ENCODE assay signal across 13 cellular contexts in genomic region chr11:109783842-109784241, GRCh38.
DNase-seq lines count a peak whose midpoint lies in the region; ATAC-seq, FAIRE-seq and TF ChIP-seq lines count a peak whose summit lies in the region.
"Had no signal": no experiment of that assay in that cellular context is flagged by ENCODE, and none has a peak within 500 bp of the region (broad histone marks: within the 10 kb centered on the region; RNA-seq: fewer than 3 reads in every experiment).

No MANE protein-coding gene starts in this region.

- H3K4me3 ChIP-seq in upper lobe of left lung: no peak overlapping the region
- H3K4me3 ChIP-seq in mammary epithelial cell (replicated peaks in 1 of 3; ENCODE audit: insufficient read depth in 1 of 3, low read depth in 2 of 3, low read length in 3 of 3): no peak overlapping the region
- H3K4me3 ChIP-seq in kidney (ENCODE audit: low read length in 2 of 2): no peak overlapping the region
- H3K4me3 ChIP-seq: BLaER1 treated with 17β-estradiol and CSF1 and Interleukin-3, amounts not matched to agents 10 nM and 100 nM; SK-N-MC had no signal

- no peak overlapping the region for H3K9ac ChIP-seq in mammary epithelial cell (ENCODE audit: insufficient read depth, low read length)
- H3K9ac ChIP-seq in kidney (ENCODE audit: low read length in 2 of 2): no peak overlapping the region
- H3K9ac ChIP-seq: BLaER1 treated with 17β-estradiol and CSF1 and Interleukin-3, amounts not matched to agents 10 nM and 100 nM had no signal

- 72 to 73% methylated on average over 3 of the region's 3 CpGs for WGBS in upper lobe of left lung, 2 donors
- 76% methylated on average over 3 of the region's 3 CpGs for WGBS in mammary epithelial cell (ENCODE audit: low coverage, missing lambda C conversion rate)

- FAIRE-seq in GM12892 (lab: Jason Lieb, UNC): peak; percentile 96
- no peak for FAIRE-seq in kidney (lab: Jason Lieb, UNC)

- H3K36me3 ChIP-seq in upper lobe of left lung (no peaks in the 10 kb centered on the region), mammary epithelial cell (ENCODE audit: insufficient read depth, low read length) (no peaks in the 10 kb centered on the region), kidney (ENCODE audit: control insufficient read depth in 1 of 2, insufficient read depth in 2 of 2, low read length in 2 of 2) (no peaks in the 10 kb centered on the region)
- H3K36me3 ChIP-seq: BLaER1 treated with 17β-estradiol and CSF1 and Interleukin-3, amounts not matched to agents 10 nM and 100 nM had no signal

- H3K27ac ChIP-seq in upper lobe of left lung (no peak overlapping the region), mammary epithelial cell (ENCODE audit: insufficient read depth, low read depth, low read length) (no peak overlapping the region), kidney (ENCODE audit: low read depth in 2 of 2, low read length in 2 of 2) (no peak overlapping the region)
- H3K27ac ChIP-seq: BLaER1 treated with 17β-estradiol and CSF1 and Interleukin-3, amounts not matched to agents 10 nM and 100 nM; SK-N-MC had no signal

- BruUV-seq in mammary epithelial cell (replicated peaks; lab: Mats Ljungman, UMichigan): no TSS peak

- no peak overlapping the region for H3K4me2 ChIP-seq in mammary epithelial cell (ENCODE audit: insufficient read depth, low read depth, low read length)

- intact Hi-C loops in mammary epithelial cell (cut with micrococcal nuclease) (no loop called here), kidney (cut with DNase I) (no loop called here)

- DNase-seq in GM12892 (ENCODE audit: insufficient read length) (no peak), NCI-H748 (lab: John Stamatoyannopoulos, UW; ENCODE audit: unreplicated experiment) (peak; percentile 66), upper lobe of left lung (no peak), cerebellar nuclear complex (lab: John Stamatoyannopoulos, UW) (no peak), mammary epithelial cell (no peak), kidney (no peak)
- DNase-seq: activated T-cell treated with anti-CD3 and anti-CD28 coated beads, Interleukin-2, amount 50 U/mL, for 4 hours; naive B cell; stimulated activated CD4-positive, alpha-beta T cell treated with anti-CD3 and anti-CD28 coated beads, Interleukin-2, amount 100 ng/mL, for 48 hours had no signal

- CTCF ChIA-PET in mammary epithelial cell (lab: Charles Lee; ENCODE audit: low non-redundant PET): no interaction called here

- dilution Hi-C loops in mammary epithelial cell (cut with HindIII; ENCODE audit: low sequenced_read_pairs): no loop called here

- ATAC-seq in GM21367 (IDR thresholded peaks at IDR 0.05; ENCODE audit: unreplicated experiment) (peak; percentile 95), HG03097 (IDR thresholded peaks at IDR 0.05; ENCODE audit: low FRiP score, unreplicated experiment) (peak; percentile 98), upper lobe of left lung (ENCODE audit: low FRiP score in 2 of 2) (no peak)
- ATAC-seq: activated T-cell treated with anti-CD3 and anti-CD28 coated beads, Interleukin-2, amount 50 U/mL, for 4 hours had no signal

- in situ Hi-C loops in mammary epithelial cell (cut with MboI; ENCODE audit: low sequenced_read_pairs in 2 of 2): no loop called here

- TF ChIP-seq CTCF in upper lobe of left lung (IDR thresholded peaks at IDR 0.05): no peak
- TF ChIP-seq CTCF in mammary epithelial cell (conservative IDR thresholded peaks at IDR 0.05 in 1 of 2, IDR thresholded peaks at IDR 0.05 in 1 of 2; ENCODE audit: extremely low read depth in 1 of 2, insufficient read depth in 1 of 2, low read depth in 1 of 2, low read length in 2 of 2): no peak
- TF ChIP-seq CTCF in kidney (IDR thresholded peaks at IDR 0.05; ENCODE audit: borderline replicate concordance, extremely low read depth, insufficient read depth): no peak

- no peak for TF ChIP-seq EP300 in upper lobe of left lung (IDR thresholded peaks at IDR 0.05)

- no peak overlapping the region for H2AFZ ChIP-seq in mammary epithelial cell (ENCODE audit: low read depth, low read length)

- H3K9me3 ChIP-seq in upper lobe of left lung (no peaks in the 10 kb centered on the region), mammary epithelial cell (replicated peaks; ENCODE audit: insufficient read depth, low read length) (no peaks in the 10 kb centered on the region), kidney (ENCODE audit: control insufficient read depth in 1 of 2, low read length in 2 of 2) (no peaks in the 10 kb centered on the region)
- H3K9me3 ChIP-seq: BLaER1 treated with 17β-estradiol and CSF1 and Interleukin-3, amounts not matched to agents 10 nM and 100 nM had no signal

- H3K79me2 ChIP-seq in mammary epithelial cell (ENCODE audit: insufficient read depth, low read length): no peaks in the 10 kb centered on the region

- TF ChIP-seq POLR2A in GM12892 (IDR thresholded peaks at IDR 0.05; ENCODE audit: low read depth, low read length) (no peak; the same call in 1 of the 2 replicates), upper lobe of left lung (IDR thresholded peaks at IDR 0.05) (no peak)

- H3K4me1 ChIP-seq in upper lobe of left lung: no peaks in the 10 kb centered on the region
- H3K4me1 ChIP-seq in mammary epithelial cell (ENCODE audit: insufficient read depth, low read length): no peaks in the 10 kb centered on the region
- no peaks in the 10 kb centered on the region for H3K4me1 ChIP-seq in kidney (ENCODE audit: control insufficient read depth in 1 of 2, insufficient read depth in 1 of 2, low read depth in 1 of 2, low read length in 2 of 2)

- H3K27me3 ChIP-seq in upper lobe of left lung (no peaks in the 10 kb centered on the region), mammary epithelial cell (ENCODE audit: insufficient read depth, low read length) (no peaks in the 10 kb centered on the region)
- H3K27me3 ChIP-seq: BLaER1 treated with 17β-estradiol and CSF1 and Interleukin-3, amounts not matched to agents 10 nM and 100 nM had no signal

- no peaks in the 10 kb centered on the region for H4K20me1 ChIP-seq in mammary epithelial cell (ENCODE audit: insufficient read depth, low read length)
- H4K20me1 ChIP-seq: BLaER1 treated with 17β-estradiol and CSF1 and Interleukin-3, amounts not matched to agents 10 nM and 100 nM had no signal

Comparison
In these comparisons a context has a peak if more than half of its experiments do, and no peak if none do; other contexts are left out.
1. ATAC-seq: peak in GM21367 (single experiment) and HG03097 (single experiment); none in upper lobe of left lung (0 of 2).